In genomic region chr2:45889620-45890019, GRCh38 we compare ENCODE assay signal across 11 cellular contexts.
DNase-seq lines count a peak whose midpoint lies in the region; ATAC-seq and TF ChIP-seq lines count a peak whose summit lies in the region.
"Had no signal": no experiment of that assay in that cellular context is flagged by ENCODE, and none has a peak within 500 bp of the region (broad histone marks: within the 10 kb centered on the region; RNA-seq: fewer than 3 reads in every experiment).

No MANE protein-coding gene starts in this region.

- H3K4ac ChIP-seq in trophoblast cell (ENCODE audit: low read depth, low read length): no peak overlapping the region

- H3K27me3 ChIP-seq in OCI-LY1 (ENCODE audit: insufficient read depth, low read length) (no peaks in the 10 kb centered on the region), neutrophil (no peaks in the 10 kb centered on the region), trophoblast cell (ENCODE audit: insufficient read depth, low read length) (no peaks in the 10 kb centered on the region)

- peak overlapping the region; percentile 74 for H3K27ac ChIP-seq in OCI-LY1 (ENCODE audit: low read depth, low read length, poor library complexity, severe bottlenecking)
- H3K27ac ChIP-seq in neutrophil: peak overlapping the region; percentile 80
- no peak overlapping the region for H3K27ac ChIP-seq in trophoblast cell (ENCODE audit: low read depth, low read length)

- no peak overlapping the region for H2AFZ ChIP-seq in OCI-LY1 (ENCODE audit: low read length)
- H2AFZ ChIP-seq in trophoblast cell (ENCODE audit: insufficient read depth, low read length, poor library complexity): no peak overlapping the region

- peak; percentile 37 for DNase-seq in DMS79 treated with DMSO at 0.1 percent for 48 hours (lab: John Stamatoyannopoulos, UW)
- DNase-seq in DMS79 (lab: John Stamatoyannopoulos, UW): no peak
- no peak for DNase-seq in trophoblast cell
- no peak for DNase-seq in NCI-H526 (lab: John Stamatoyannopoulos, UW)
- DNase-seq: 8988T, HCEC 1CT, left cardiac atrium had no signal

- H2BK5ac ChIP-seq in trophoblast cell (ENCODE audit: low read depth, low read length, poor library complexity): no peak overlapping the region

- H3K9me3 ChIP-seq in OCI-LY1 (ENCODE audit: low read length): no peaks in the 10 kb centered on the region
- no peaks in the 10 kb centered on the region for H3K9me3 ChIP-seq in neutrophil
- H3K9me3 ChIP-seq in trophoblast cell (ENCODE audit: insufficient read depth, low read depth, low read length): no peaks in the 10 kb centered on the region

- H3K79me2 ChIP-seq in OCI-LY1 (ENCODE audit: insufficient read depth, low read length): no peaks in the 10 kb centered on the region
- H3K79me2 ChIP-seq in trophoblast cell (ENCODE audit: control insufficient read depth, insufficient read depth, low read length, poor library complexity): no peaks in the 10 kb centered on the region

- no peaks in the 10 kb centered on the region for H3K79me1 ChIP-seq in trophoblast cell (ENCODE audit: low read length)

- ATAC-seq in GM21381 (IDR thresholded peaks at IDR 0.05; ENCODE audit: unreplicated experiment) (peak; percentile 39), HG03457 (IDR thresholded peaks at IDR 0.05; ENCODE audit: unreplicated experiment) (no peak)

- no peaks in the 10 kb centered on the region for H4K20me1 ChIP-seq in OCI-LY1 (ENCODE audit: insufficient read depth, low read length)

- no peak overlapping the region for H3K9ac ChIP-seq in OCI-LY1 (ENCODE audit: low read length)
- no peak overlapping the region for H3K9ac ChIP-seq in trophoblast cell (ENCODE audit: low read length)

- no peak overlapping the region for H3K23ac ChIP-seq in trophoblast cell (ENCODE audit: low read length)

- no peaks in the 10 kb centered on the region for H3K9me2 ChIP-seq in OCI-LY1 (ENCODE audit: low read depth, low read length)

- H3K36me3 ChIP-seq in OCI-LY1 (ENCODE audit: insufficient read depth, low read length) (no peaks in the 10 kb centered on the region), neutrophil (no peaks in the 10 kb centered on the region), trophoblast cell (ENCODE audit: control insufficient read depth in 1 of 2, insufficient read depth in 2 of 2, low read length in 2 of 2) (no peaks in the 10 kb centered on the region)

- no peak overlapping the region for H4K12ac ChIP-seq in trophoblast cell (ENCODE audit: low read depth, low read length)

- H3K18ac ChIP-seq in trophoblast cell (ENCODE audit: low read length): no peak overlapping the region

- no CpG with 5 or more reads among the region's 4 CpGs for WGBS in trophoblast cell (ENCODE audit: extremely low coverage, insufficient coverage, insufficient read length)

- TF ChIP-seq CTCF in OCI-LY1 (IDR thresholded peaks at IDR 0.05; ENCODE audit: low read length) (no peak), neutrophil (IDR thresholded peaks at IDR 0.05) (no peak)

- no peak overlapping the region for H2BK120ac ChIP-seq in trophoblast cell (ENCODE audit: insufficient read depth, low read length, poor library complexity)

- no peak overlapping the region for H2BK12ac ChIP-seq in trophoblast cell (ENCODE audit: low read length)

- H3K4me3 ChIP-seq in OCI-LY1 (ENCODE audit: low read depth, low read length, poor library complexity, severe bottlenecking): no peak overlapping the region
- no peak overlapping the region for H3K4me3 ChIP-seq in neutrophil (ENCODE audit: low read depth in 1 of 2, low read length in 1 of 2)
- no peak overlapping the region for H3K4me3 ChIP-seq in trophoblast cell (ENCODE audit: low read depth, low read length)

- no peak overlapping the region for H4K91ac ChIP-seq in trophoblast cell (ENCODE audit: low read depth, low read length)

- no peak overlapping the region for H3K14ac ChIP-seq in trophoblast cell (ENCODE audit: low read length)

- H3K4me2 ChIP-seq in OCI-LY1 (ENCODE audit: low read length) (peak overlapping the region; percentile 17; the same call in 1 of the 2 replicates), trophoblast cell (ENCODE audit: low read length) (no peak overlapping the region)

- H3K4me1 ChIP-seq in OCI-LY1 (ENCODE audit: insufficient read depth, low read length, severe bottlenecking) (peaks cover 67% of the 10 kb centered on the region), neutrophil (ENCODE audit: control insufficient read depth in 1 of 2, insufficient read depth in 1 of 2, low read depth in 1 of 2, low read length in 1 of 2) (peaks cover 68 to 74% of the 10 kb centered on the region in 2 experiments), trophoblast cell (ENCODE audit: control insufficient read depth in 1 of 2, insufficient read depth in 2 of 2, low read length in 2 of 2) (peaks cover 12 to 16% of the 10 kb centered on the region in 2 experiments)

- no peaks in the 10 kb centered on the region for H3F3A ChIP-seq in OCI-LY1 (ENCODE audit: insufficient read depth, low read length)

- no peak overlapping the region for H2AK5ac ChIP-seq in trophoblast cell (ENCODE audit: low read length)

- H4K8ac ChIP-seq in trophoblast cell (ENCODE audit: low read depth, low read length): no peak overlapping the region
